ENCODE assay signal across 8 cellular contexts in genomic region chr13:52187424-52188187, GRCh38. TPM values are rescaled to one million over a fixed set of nuclear protein-coding genes. Genes with fewer than 3 reads are reported as not detected.
A peak's percentile ranks its signal among the peaks of the same experiment; 100 is the strongest.
DNase-seq lines count a peak whose midpoint lies in the region; ATAC-seq, FAIRE-seq and TF ChIP-seq lines count a peak whose summit lies in the region.
"Not testable (repeated sequence)": the region's sequence is repeated elsewhere in the genome, so short reads cannot be mapped to it uniquely, and the experiment has no call there.
"Had no signal": no experiment of that assay in that cellular context is flagged by ENCODE, and none has a peak within 500 bp of the region (broad histone marks: within the 10 kb centered on the region; RNA-seq: fewer than 3 reads in every experiment).

No MANE protein-coding gene starts in this region.

- H3K56ac ChIP-seq in IMR-90 (ENCODE audit: extremely low read depth, insufficient read depth, low read length): not testable (repeated sequence)

- H3K9ac ChIP-seq in IMR-90 (ENCODE audit: low read depth, low read length): not testable (repeated sequence)

- not testable (repeated sequence) for H3K27ac ChIP-seq in IMR-90 (ENCODE audit: insufficient read depth, low read length)

- H2BK120ac ChIP-seq in IMR-90 (ENCODE audit: low read depth, low read length): not testable (repeated sequence)

- not testable (repeated sequence) for H2AK5ac ChIP-seq in IMR-90 (ENCODE audit: low read depth, low read length)

- H3K4me2 ChIP-seq in IMR-90 (ENCODE audit: low read depth, low read length): not testable (repeated sequence)

- not testable (repeated sequence) for BruUV-seq in IMR-90 (replicated peaks; lab: Mats Ljungman, UMichigan)

- H3K14ac ChIP-seq in IMR-90 (replicated peaks; ENCODE audit: low read depth, low read length): not testable (repeated sequence)

- not testable (repeated sequence) for H4K5ac ChIP-seq in IMR-90 (ENCODE audit: low read depth, low read length)

- H3K4me3 ChIP-seq in IMR-90 (ENCODE audit: insufficient read depth, low read depth, low read length): not testable (repeated sequence)

- peaks cover 9 to 10% of the 10 kb centered on the region in 2 experiments; a peak in 2 of 4 replicates for H3K79me1 ChIP-seq in IMR-90 (ENCODE audit: low read depth in 1 of 2, low read length in 2 of 2)

- peak; percentile 65 for FAIRE-seq in GM18507 (lab: Jason Lieb, UNC)

- CTCF ChIA-PET in IMR-90 (lab: Yijun Ruan, JAX): not testable (repeated sequence)

- not testable (repeated sequence) for H4K20me1 ChIP-seq in IMR-90 (ENCODE audit: insufficient read depth, low read length)

- dilution Hi-C loops in IMR-90 (cut with HindIII; ENCODE audit: low sequenced_read_pairs, unreplicated experiment): not testable (repeated sequence)

- H3K9me3 ChIP-seq in IMR-90 (ENCODE audit: control insufficient read depth, insufficient read depth, low read length); T-helper 17 cell (ENCODE audit: control insufficient read depth, low read length, poor library complexity, severe bottlenecking): not testable (repeated sequence)

- peak; percentile 68 for ATAC-seq in HG02571 (IDR thresholded peaks at IDR 0.05; ENCODE audit: unreplicated experiment)
- ATAC-seq in IMR-90 (ENCODE audit: low read depth): peak; percentile 60
- peak; percentile 56 for ATAC-seq in T-helper 17 cell

- TF ChIP-seq POLR2A in IMR-90 (IDR thresholded peaks at IDR 0.05; ENCODE audit: low read depth, low read length): not testable (repeated sequence)

- intact Hi-C loops in IMR-90 (cut with micrococcal nuclease): not testable (repeated sequence)

- not testable (repeated sequence) for H3K4me3 Mint-ChIP-seq in T-helper 17 cell

- not testable (repeated sequence) for H3K4me1 ChIP-seq in IMR-90 (ENCODE audit: control insufficient read depth, insufficient read depth, low read length)

- in situ Hi-C loops in IMR-90 (cut with MboI; ENCODE audit: low sequenced_read_pairs): loop anchor here (25.0 kb wide), 1 partner anchor 450 kb away; the partner anchor contains the start of gene HNRNPA1L2

- not testable (repeated sequence) for H4K91ac ChIP-seq in IMR-90 (ENCODE audit: insufficient read depth, low read depth, low read length)

- not testable (repeated sequence) for H3K4ac ChIP-seq in IMR-90 (ENCODE audit: low read depth, low read length)

- H3K36me3 ChIP-seq in IMR-90 (ENCODE audit: control insufficient read depth, insufficient read depth, low read length): peaks cover 14% of the 10 kb centered on the region

- H2BK5ac ChIP-seq in IMR-90 (ENCODE audit: low read depth, low read length, poor library complexity, severe bottlenecking): not testable (repeated sequence)

- not testable (repeated sequence) for H3K4me1 Mint-ChIP-seq in T-helper 17 cell

- H3K23ac ChIP-seq in IMR-90 (ENCODE audit: low read depth, low read length): peak overlapping the region; percentile 60; the same call in 1 of the 2 replicates

- H2BK15ac ChIP-seq in IMR-90 (ENCODE audit: low read depth, low read length): not testable (repeated sequence)

- not testable (repeated sequence) for H3K18ac ChIP-seq in IMR-90 (ENCODE audit: low read depth, low read length)

- not testable (repeated sequence) for H3K36me3 Mint-ChIP-seq in T-helper 17 cell (ENCODE audit: low read depth)

- WGBS in IMR-90 (ENCODE audit: extremely low coverage in 2 of 2, insufficient read length in 1 of 2), 2 experiments: no CpG with 5 or more reads among the region's 4 CpGs

- TF ChIP-seq CTCF in IMR-90 (conservative IDR thresholded peaks at IDR 0.05; ENCODE audit: low read depth, low read length): not testable (repeated sequence)

- not testable (repeated sequence) for H3K27me3 Mint-ChIP-seq in T-helper 17 cell

- not testable (repeated sequence) for H2AK9ac ChIP-seq in IMR-90 (replicated peaks; ENCODE audit: low read depth, low read length, poor library complexity)

- not testable (repeated sequence) for H3K9me1 ChIP-seq in IMR-90 (ENCODE audit: insufficient read depth, low read length)

- not testable (repeated sequence) for H3K27me3 ChIP-seq in IMR-90 (ENCODE audit: control insufficient read depth, insufficient read depth, low read length)

- TF ChIP-seq RAD21 in IMR-90 (IDR thresholded peaks at IDR 0.05; ENCODE audit: low read length): not testable (repeated sequence)

- not testable (repeated sequence) for H4K8ac ChIP-seq in IMR-90 (ENCODE audit: low read depth in 2 of 2, low read length in 2 of 2)

- H2AFZ ChIP-seq in IMR-90 (replicated peaks; ENCODE audit: low read length, poor library complexity): not testable (repeated sequence)

- H2BK20ac ChIP-seq in IMR-90 (ENCODE audit: low read depth, low read length): not testable (repeated sequence)

- POLR2A ChIA-PET in IMR-90 (lab: Charles Lee; ENCODE audit: unreplicated experiment): not testable (repeated sequence)

- H3K27ac Mint-ChIP-seq in T-helper 17 cell: peak overlapping the region; percentile 54

- DNase-seq in GM18507 (ENCODE audit: extremely low spot score, insufficient read length, low read depth); T-helper 17 cell: not testable (repeated sequence)
- peak; percentile 40 for DNase-seq in IMR-90
- DNase-seq in amniotic epithelial cell (ENCODE audit: low read depth): peak; percentile 90
- DNase-seq in glomerular visceral epithelial cell (ENCODE audit: extremely low spot score): peak; percentile 28
- peak; percentile 14 for DNase-seq in midbrain (lab: John Stamatoyannopoulos, UW)

RNA-seq across cellular contexts. Expression of gene NEK3, which starts 28.2 kb away (rescaled TPM):
- total RNA-seq in IMR-90 (2012; rRNA removed) (3.6 and 6.9 TPM in 2 replicates), T-helper 17 cell (1 to 10 TPM; 6.8 to 8.5 TPM)
- 7.5 and 9.2 TPM in 2 replicates for polyA plus RNA-seq in IMR-90 (2012; rRNA removed)
- 1.1 and 3.0 TPM in 2 replicates for polyA plus RNA-seq in IMR-90 (2012; cell fraction: cytosol; rRNA removed)
- 2.5 and 29.4 TPM in 2 replicates for polyA plus RNA-seq in IMR-90 (2012; cell fraction: nucleus; rRNA removed; ENCODE audit: low replicate concordance)

RNA-seq across cellular contexts. Expression of gene NEK5, which starts 58.7 kb away (rescaled TPM):
- under 0.01 TPM in 1 of 2 replicates, not detected in the other for total RNA-seq in IMR-90 (2012; rRNA removed)
- polyA plus RNA-seq in IMR-90 (2012; rRNA removed): 0.03 TPM in 1 of 2 replicates, not detected in the other
- polyA plus RNA-seq in IMR-90 (2012; cell fraction: cytosol; rRNA removed): 0.01 TPM in 1 of 2 replicates, not detected in the other
- polyA plus RNA-seq in IMR-90 (2012; cell fraction: nucleus; rRNA removed; ENCODE audit: low replicate concordance): 0.07 TPM in 1 of 2 replicates, not detected in the other
- not detected for total RNA-seq in T-helper 17 cell
- total RNA-seq: activated CD8-positive, alpha-beta memory T cell treated with anti-CD3 and anti-CD28 coated beads for 36 hours had no signal
